Comparison of ENCODE assay signal across 19 cellular contexts in genomic region chr7:978416-979091, GRCh38. TPM values are rescaled to one million over a fixed set of nuclear protein-coding genes. Genes with fewer than 3 reads are reported as not detected.
"Had no signal": no experiment of that assay in that cellular context is flagged by ENCODE, and none has a peak within 500 bp of the region (broad histone marks: within the 10 kb centered on the region; RNA-seq: fewer than 3 reads in every experiment).

No MANE protein-coding gene starts in this region.

- H3K27me3 ChIP-seq: neutrophil, right atrium auricular region had no signal

- H3K9me3 Mint-ChIP-seq: activated CD4-positive, alpha-beta memory T cell treated with anti-CD3 and anti-CD28 coated beads for 36 hours; activated naive CD4-positive, alpha-beta T cell treated with anti-CD3 and anti-CD28 coated beads, Interleukin-2, amount 50 U/mL, for 72 hours; activated T-cell treated with anti-CD3 and anti-CD28 coated beads, Interleukin-2, amount 50 U/mL, for 4 hours; naive B cell; stimulated activated memory B cell treated with anti-CD40 and anti-IgM and Interleukin-4, amounts not matched to agents 10 μg/mL and 1 μg/mL and 100 μg/mL, for 72 hours had no signal

- H3K36me3 ChIP-seq: right atrium auricular region had no signal

- H3K27ac Mint-ChIP-seq: activated CD4-positive, alpha-beta memory T cell treated with anti-CD3 and anti-CD28 coated beads for 36 hours; activated naive CD4-positive, alpha-beta T cell treated with anti-CD3 and anti-CD28 coated beads, Interleukin-2, amount 50 U/mL, for 72 hours; stimulated activated memory B cell treated with anti-CD40 and anti-IgM and Interleukin-4, amounts not matched to agents 10 μg/mL and 1 μg/mL and 100 μg/mL, for 72 hours had no signal

- H3K27ac ChIP-seq: heart right ventricle, neutrophil, right atrium auricular region had no signal

- H3K4me2 ChIP-seq: smooth muscle cell had no signal

- ATAC-seq: activated naive CD4-positive, alpha-beta T cell treated with anti-CD3 and anti-CD28 coated beads, Interleukin-2, amount 50 U/mL, for 72 hours; activated T-cell treated with anti-CD3 and anti-CD28 coated beads, Interleukin-2, amount 50 U/mL, for 4 hours; heart right ventricle; stimulated activated memory B cell treated with anti-CD40 and anti-IgM and Interleukin-4, amounts not matched to agents 10 μg/mL and 1 μg/mL and 100 μg/mL, for 72 hours had no signal

- H3K4me3 ChIP-seq: heart right ventricle, right atrium auricular region, smooth muscle cell had no signal

- DNase-seq: activated CD4-positive, alpha-beta memory T cell treated with anti-CD3 and anti-CD28 coated beads for 36 hours; activated effector memory CD4-positive, alpha-beta T cell treated with anti-CD3 and anti-CD28 coated beads, Interleukin-2, amount 50 U/mL, for 16 hours; activated T-cell treated with anti-CD3 and anti-CD28 coated beads, Interleukin-2, amount 50 U/mL, for 4 hours; effector CD4-positive, alpha-beta T cell; heart right ventricle; naive B cell; trophoblast cell had no signal

- H3K4me3 Mint-ChIP-seq: activated CD4-positive, alpha-beta memory T cell treated with anti-CD3 and anti-CD28 coated beads for 36 hours; activated T-cell treated with anti-CD3 and anti-CD28 coated beads, Interleukin-2, amount 50 U/mL, for 4 hours; stimulated activated memory B cell treated with anti-CD40 and anti-IgM and Interleukin-4, amounts not matched to agents 10 μg/mL and 1 μg/mL and 100 μg/mL, for 72 hours had no signal

- H3K9me3 ChIP-seq: heart right ventricle, neutrophil, right atrium auricular region had no signal

- H3K36me3 Mint-ChIP-seq: activated CD4-positive, alpha-beta memory T cell treated with anti-CD3 and anti-CD28 coated beads for 36 hours; activated naive CD4-positive, alpha-beta T cell treated with anti-CD3 and anti-CD28 coated beads, Interleukin-2, amount 50 U/mL, for 72 hours; naive B cell; stimulated activated memory B cell treated with anti-CD40 and anti-IgM and Interleukin-4, amounts not matched to agents 10 μg/mL and 1 μg/mL and 100 μg/mL, for 72 hours had no signal

- H3K27me3 Mint-ChIP-seq: activated CD4-positive, alpha-beta memory T cell treated with anti-CD3 and anti-CD28 coated beads for 36 hours; naive B cell had no signal

RNA-seq across cellular contexts. Expression of gene CYP2W1, which starts 4.4 kb away (rescaled TPM):
- total RNA-seq: activated CD4-positive, alpha-beta memory T cell treated with anti-CD3 and anti-CD28 coated beads for 36 hours; activated naive CD4-positive, alpha-beta T cell treated with anti-CD3 and anti-CD28 coated beads, Interleukin-2, amount 50 U/mL, for 72 hours; activated T-cell treated with anti-CD3 and anti-CD28 coated beads, Interleukin-2, amount 50 U/mL, for 4 hours; bronchial epithelial cell; endothelial cell of umbilical vein; fibroblast of lung; frontal cortex; heart right ventricle; kidney epithelial cell; right atrium auricular region; smooth muscle cell; subcutaneous adipose tissue had no signal
- polyA plus RNA-seq: endothelial cell of umbilical vein, fibroblast of lung, heart right ventricle, liver, smooth muscle cell had no signal
